In genomic region chr5:171323806-171324632, GRCh38 we compare ENCODE assay signal across 1 cellular context.
TF ChIP-seq lines count a peak whose summit lies in the region.

No MANE protein-coding gene starts in this region.

TF ChIP-seq in H1, 55 proteins besides CTCF, POLR2A, EP300 and RAD21 (continued from another document):
- TF ChIP-seq ATF2 (IDR thresholded peaks at IDR 0.05; ENCODE audit: low read length): no peak
TF ChIP-seq in H1: peak in this region for 3.
